ENCODE assay signal across 8 cellular contexts in the genomic region with DNA sequence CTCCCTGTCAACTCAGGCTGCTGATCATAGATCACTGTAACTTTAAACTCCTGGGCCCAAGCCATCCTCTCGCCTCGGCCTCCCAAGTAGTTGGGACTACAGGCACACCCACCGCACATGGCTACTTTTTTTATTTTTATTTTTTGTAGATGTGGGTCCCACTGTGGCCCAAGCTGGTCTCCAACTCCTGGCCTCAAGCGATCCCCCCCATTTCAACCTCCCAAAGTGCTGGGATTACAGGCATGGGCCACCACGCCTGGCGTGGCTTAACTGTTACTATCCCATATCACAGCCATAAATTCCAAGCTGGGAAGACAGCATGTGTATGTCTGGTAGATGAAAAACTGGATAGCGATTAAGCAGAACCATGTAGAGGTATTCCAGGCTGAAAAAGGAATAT. TPM values are rescaled to one million over a fixed set of nuclear protein-coding genes. Genes with fewer than 3 reads are reported as not detected.
DNase-seq lines count a peak whose midpoint lies in the region; ATAC-seq and TF ChIP-seq lines count a peak whose summit lies in the region.

No MANE protein-coding gene starts in this region.

- H3K27me3 Mint-ChIP-seq in activated T-helper 1 cell treated with anti-CD3 and anti-CD28 coated beads, Interleukin-12 subunit alpha, Interleukin-12 subunit beta, Interleukin-2, Interleukin-4 antibody, amounts not matched to agents 30 ng/mL and 10 ng/mL and 1 ng/mL, durations not matched to agents 14 hours and 24 hours and 36 hours (ENCODE audit: insufficient read depth), result no peaks in the 10 kb centered on the region

- no peak for TF ChIP-seq EP300 in SK-N-SH (IDR thresholded peaks at IDR 0.05; ENCODE audit: borderline replicate concordance in 1 of 2, low read depth in 1 of 2, low read length in 1 of 2)

- peaks cover 60% of the 10 kb centered on the region for H3K79me2 ChIP-seq in SK-N-SH (ENCODE audit: insufficient read depth)

- POLR2A ChIA-PET in SK-N-SH (lab: Yijun Ruan, JAX), result interaction anchor here (1.6 to 2.9 kb wide), 5 partner anchors 12 to 242 kb away, joined by 5 to 18 read pairs (median 10); a partner anchor contains a TSS

- peak overlapping the region; percentile 93 for H3K4me3 Mint-ChIP-seq in activated T-helper 1 cell treated with anti-CD3 and anti-CD28 coated beads, Interleukin-12 subunit alpha, Interleukin-12 subunit beta, Interleukin-2, Interleukin-4 antibody, amounts not matched to agents 30 ng/mL and 10 ng/mL and 1 ng/mL, durations not matched to agents 14 hours and 24 hours and 36 hours

- ATAC-seq in SK-N-SH treated with all-trans-retinoic acid at 6 μM for 48 hours (no peak), HG03095 (IDR thresholded peaks at IDR 0.05; ENCODE audit: unreplicated experiment) (no peak), GM21390 (IDR thresholded peaks at IDR 0.05; ENCODE audit: unreplicated experiment) (no peak)

- H3K4me3 ChIP-seq in SK-N-SH (ENCODE audit: low read depth in 2 of 2, low read length in 1 of 2) (peak overlapping the region; percentile 93 to 99), iPS-18c (ENCODE audit: insufficient read depth, low read depth, low read length) (peak overlapping the region; percentile 95), stomach smooth muscle (ENCODE audit: low read length in 2 of 2) (peak overlapping the region; percentile 96 to 99)

- H3K9me2 ChIP-seq in SK-N-SH, result no peaks in the 10 kb centered on the region

- no peak overlapping the region for H3K27ac Mint-ChIP-seq in activated T-helper 1 cell treated with anti-CD3 and anti-CD28 coated beads, Interleukin-12 subunit alpha, Interleukin-12 subunit beta, Interleukin-2, Interleukin-4 antibody, amounts not matched to agents 30 ng/mL and 10 ng/mL and 1 ng/mL, durations not matched to agents 14 hours and 24 hours and 36 hours

- peaks cover 24 to 28% of the 10 kb centered on the region in 2 experiments for H3K36me3 ChIP-seq in SK-N-SH (replicated peaks in 1 of 2; ENCODE audit: control insufficient read depth in 1 of 2, insufficient read depth in 2 of 2, low read length in 1 of 2)
- H3K36me3 ChIP-seq in stomach smooth muscle (ENCODE audit: control insufficient read depth in 2 of 2, insufficient read depth in 2 of 2, low read length in 2 of 2), result peaks cover 3% of the 10 kb centered on the region in 2 donors

- peaks cover 44% of the 10 kb centered on the region for H3K4me1 Mint-ChIP-seq in activated T-helper 1 cell treated with anti-CD3 and anti-CD28 coated beads, Interleukin-12 subunit alpha, Interleukin-12 subunit beta, Interleukin-2, Interleukin-4 antibody, amounts not matched to agents 30 ng/mL and 10 ng/mL and 1 ng/mL, durations not matched to agents 14 hours and 24 hours and 36 hours (ENCODE audit: low read depth)

- intact Hi-C loops in activated T-helper 1 cell treated with anti-CD3 and anti-CD28 coated beads, Interleukin-12 subunit alpha, Interleukin-12 subunit beta, Interleukin-2, Interleukin-4 antibody, amounts not matched to agents 30 ng/mL and 10 ng/mL and 1 ng/mL, durations not matched to agents 14 hours and 24 hours and 36 hours (cut with micrococcal nuclease), result loop anchor here (1.0 to 5.0 kb wide), 8 partner anchors 12 to 1463 kb away; a partner anchor contains a TSS

- CTCF ChIA-PET in SK-N-SH (lab: Yijun Ruan, JAX), result interaction anchor here (1.1 to 19.7 kb wide), 10 partner anchors 11 to 325 kb away, joined by 3 to 207 read pairs (median 5); a partner anchor contains a TSS

- H3K9me3 ChIP-seq in SK-N-SH (no peaks in the 10 kb centered on the region), iPS-18c (ENCODE audit: control insufficient read depth, insufficient read depth, low read length) (no peaks in the 10 kb centered on the region), stomach smooth muscle (ENCODE audit: control insufficient read depth in 2 of 2, low read length in 2 of 2) (no peaks in the 10 kb centered on the region)

- no peak overlapping the region for H2AFZ ChIP-seq in SK-N-SH (ENCODE audit: low read depth)

- no peaks in the 10 kb centered on the region for H3F3A ChIP-seq in SK-N-SH (replicated peaks; ENCODE audit: insufficient read depth)

- H3K4me2 ChIP-seq in SK-N-SH, result peak overlapping the region; percentile 99

- no peak for DNase-seq in SK-N-SH
- no peak for DNase-seq in activated T-helper 1 cell treated with anti-CD3 and anti-CD28 coated beads, Interleukin-12 subunit alpha, Interleukin-12 subunit beta, Interleukin-2, Interleukin-4 antibody, amounts not matched to agents 30 ng/mL and 10 ng/mL and 1 ng/mL, durations not matched to agents 14 hours and 24 hours and 36 hours (ENCODE audit: low spot score)
- no peak for DNase-seq in amygdala (lab: John Stamatoyannopoulos, UW)

- TF ChIP-seq RAD21 in SK-N-SH (IDR thresholded peaks at IDR 0.05; ENCODE audit: low read length), result no peak

- H3K27ac ChIP-seq in SK-N-SH (ENCODE audit: low read depth in 2 of 2, low read length in 1 of 2), result no peak overlapping the region; a peak in 1 of 4 replicates
- no peak overlapping the region for H3K27ac ChIP-seq in stomach smooth muscle (ENCODE audit: low read length)

- H3K9ac ChIP-seq in SK-N-SH, result peak overlapping the region; percentile 83; the same call in 1 of the 2 replicates
- H3K9ac ChIP-seq in stomach smooth muscle (ENCODE audit: low read length in 2 of 2), result peak overlapping the region in 1 of 2 donors; percentile 93

- peaks cover 13% of the 10 kb centered on the region for H4K20me1 ChIP-seq in SK-N-SH (ENCODE audit: insufficient read depth)

- no peaks in the 10 kb centered on the region for H3K27me3 ChIP-seq in SK-N-SH (ENCODE audit: insufficient read depth)
- peaks cover 8 to 11% of the 10 kb centered on the region in 2 donors for H3K27me3 ChIP-seq in stomach smooth muscle (ENCODE audit: control insufficient read depth in 1 of 2, insufficient read depth in 2 of 2, low read length in 2 of 2)

- H3K36me3 Mint-ChIP-seq in activated T-helper 1 cell treated with anti-CD3 and anti-CD28 coated beads, Interleukin-12 subunit alpha, Interleukin-12 subunit beta, Interleukin-2, Interleukin-4 antibody, amounts not matched to agents 30 ng/mL and 10 ng/mL and 1 ng/mL, durations not matched to agents 14 hours and 24 hours and 36 hours (ENCODE audit: low read depth), result peaks cover 16% of the 10 kb centered on the region

- H3K4me1 ChIP-seq in SK-N-SH (ENCODE audit: control insufficient read depth in 1 of 2, insufficient read depth in 2 of 2, low read depth in 1 of 2, low read length in 1 of 2) (peaks cover 5 to 28% of the 10 kb centered on the region in 2 experiments; a peak in 3 of 4 replicates), stomach smooth muscle (ENCODE audit: control insufficient read depth, insufficient read depth, low read length) (peaks cover 27% of the 10 kb centered on the region)

- WGBS in SK-N-SH (ENCODE audit: low lambda C conversion rate), result 67% methylated on average over 7 of the region's 7 CpGs

- no peak for TF ChIP-seq CTCF in SK-N-SH (IDR thresholded peaks at IDR 0.05)

- H3K9me3 Mint-ChIP-seq in activated T-helper 1 cell treated with anti-CD3 and anti-CD28 coated beads, Interleukin-12 subunit alpha, Interleukin-12 subunit beta, Interleukin-2, Interleukin-4 antibody, amounts not matched to agents 30 ng/mL and 10 ng/mL and 1 ng/mL, durations not matched to agents 14 hours and 24 hours and 36 hours, result no peaks in the 10 kb centered on the region

TF ChIP-seq in SK-N-SH, 30 proteins besides CTCF, POLR2A, EP300 and RAD21:
- TF ChIP-seq, protein P1, sequence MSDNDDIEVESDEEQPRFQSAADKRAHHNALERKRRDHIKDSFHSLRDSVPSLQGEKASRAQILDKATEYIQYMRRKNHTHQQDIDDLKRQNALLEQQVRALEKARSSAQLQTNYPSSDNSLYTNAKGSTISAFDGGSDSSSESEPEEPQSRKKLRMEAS (IDR thresholded peaks at IDR 0.05; ENCODE audit: low read depth), result no peak

RNA-seq across cellular contexts. Expression of a gene that starts 1.0 kb away (rescaled TPM):
- 104 and 115 TPM in 2 replicates for polyA plus RNA-seq in SK-N-SH (2012; rRNA removed)
- polyA plus RNA-seq in SK-N-SH (2012; cell fraction: cytosol; rRNA removed), result 74.7 and 86.2 TPM in 2 replicates
- 171 and 231 TPM in 2 replicates for polyA plus RNA-seq in SK-N-SH (2012; cell fraction: nucleus; rRNA removed)
- 83.1 and 87.2 TPM in 2 replicates for total RNA-seq in activated T-helper 1 cell treated with anti-CD3 and anti-CD28 coated beads, Interleukin-12 subunit alpha, Interleukin-12 subunit beta, Interleukin-2, Interleukin-4 antibody, amounts not matched to agents 30 ng/mL and 10 ng/mL and 1 ng/mL, durations not matched to agents 14 hours and 24 hours and 36 hours

RNA-seq across cellular contexts. Expression of a gene that starts 1.2 kb away (rescaled TPM):
- polyA plus RNA-seq in SK-N-SH (2012; rRNA removed), result 15.6 and 16.1 TPM in 2 replicates
- 8.0 and 12.2 TPM in 2 replicates for polyA plus RNA-seq in SK-N-SH (2012; cell fraction: cytosol; rRNA removed)
- polyA plus RNA-seq in SK-N-SH (2012; cell fraction: nucleus; rRNA removed), result 46.7 and 59.2 TPM in 2 replicates
- 19.3 and 19.5 TPM in 2 replicates for total RNA-seq in activated T-helper 1 cell treated with anti-CD3 and anti-CD28 coated beads, Interleukin-12 subunit alpha, Interleukin-12 subunit beta, Interleukin-2, Interleukin-4 antibody, amounts not matched to agents 30 ng/mL and 10 ng/mL and 1 ng/mL, durations not matched to agents 14 hours and 24 hours and 36 hours

RNA-seq across cellular contexts. Expression of a gene that starts 15.6 kb away (rescaled TPM):
- polyA plus RNA-seq in SK-N-SH (2012; rRNA removed), result 49.2 and 58.3 TPM in 2 replicates
- polyA plus RNA-seq in SK-N-SH (2012; cell fraction: cytosol; rRNA removed), result 8.9 and 12.7 TPM in 2 replicates
- polyA plus RNA-seq in SK-N-SH (2012; cell fraction: nucleus; rRNA removed), result 382 and 466 TPM in 2 replicates
- 37.0 and 37.1 TPM in 2 replicates for total RNA-seq in activated T-helper 1 cell treated with anti-CD3 and anti-CD28 coated beads, Interleukin-12 subunit alpha, Interleukin-12 subunit beta, Interleukin-2, Interleukin-4 antibody, amounts not matched to agents 30 ng/mL and 10 ng/mL and 1 ng/mL, durations not matched to agents 14 hours and 24 hours and 36 hours

RNA-seq across cellular contexts. Expression of a gene that starts 16.8 kb away (rescaled TPM):
- 28.2 and 30.4 TPM in 2 replicates for polyA plus RNA-seq in SK-N-SH (2012; rRNA removed)
- polyA plus RNA-seq in SK-N-SH (2012; cell fraction: cytosol; rRNA removed), result 20.6 and 29.6 TPM in 2 replicates
- polyA plus RNA-seq in SK-N-SH (2012; cell fraction: nucleus; rRNA removed), result 75.5 and 79.2 TPM in 2 replicates
- 221 and 234 TPM in 2 replicates for total RNA-seq in activated T-helper 1 cell treated with anti-CD3 and anti-CD28 coated beads, Interleukin-12 subunit alpha, Interleukin-12 subunit beta, Interleukin-2, Interleukin-4 antibody, amounts not matched to agents 30 ng/mL and 10 ng/mL and 1 ng/mL, durations not matched to agents 14 hours and 24 hours and 36 hours

RNA-seq across cellular contexts. Expression of a gene that starts 46.4 kb away (rescaled TPM):
- polyA plus RNA-seq in SK-N-SH (2012; rRNA removed), result 5.5 and 6.5 TPM in 2 replicates
- polyA plus RNA-seq in SK-N-SH (2012; cell fraction: cytosol; rRNA removed), result 2.8 and 4.6 TPM in 2 replicates
- polyA plus RNA-seq in SK-N-SH (2012; cell fraction: nucleus; rRNA removed), result 31.5 and 41.8 TPM in 2 replicates
- 7.1 and 7.2 TPM in 2 replicates for total RNA-seq in activated T-helper 1 cell treated with anti-CD3 and anti-CD28 coated beads, Interleukin-12 subunit alpha, Interleukin-12 subunit beta, Interleukin-2, Interleukin-4 antibody, amounts not matched to agents 30 ng/mL and 10 ng/mL and 1 ng/mL, durations not matched to agents 14 hours and 24 hours and 36 hours
